1 cellular context compared by ENCODE assay signal in genomic region chr2:200380833-200381542, GRCh38.
TF ChIP-seq lines count a peak whose summit lies in the region.

No MANE protein-coding gene starts in this region.

TF ChIP-seq in SK-N-SH, 30 proteins besides CTCF, POLR2A, EP300 and RAD21 (continued from another document):
- no peak for TF ChIP-seq YY1 (IDR thresholded peaks at IDR 0.05; ENCODE audit: low read depth)
- TF ChIP-seq, protein P1, sequence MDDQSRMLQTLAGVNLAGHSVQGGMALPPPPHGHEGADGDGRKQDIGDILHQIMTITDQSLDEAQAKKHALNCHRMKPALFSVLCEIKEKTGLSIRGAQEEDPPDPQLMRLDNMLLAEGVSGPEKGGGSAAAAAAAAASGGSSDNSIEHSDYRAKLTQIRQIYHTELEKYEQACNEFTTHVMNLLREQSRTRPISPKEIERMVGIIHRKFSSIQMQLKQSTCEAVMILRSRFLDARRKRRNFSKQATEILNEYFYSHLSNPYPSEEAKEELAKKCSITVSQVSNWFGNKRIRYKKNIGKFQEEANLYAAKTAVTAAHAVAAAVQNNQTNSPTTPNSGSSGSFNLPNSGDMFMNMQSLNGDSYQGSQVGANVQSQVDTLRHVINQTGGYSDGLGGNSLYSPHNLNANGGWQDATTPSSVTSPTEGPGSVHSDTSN (IDR thresholded peaks at IDR 0.05) = 0 out of 2 replicates have a peak, but pooled peaks have one; percentile 3
- peak; percentile 32; the same call in 1 of the 2 replicates for TF ChIP-seq TCF12 (IDR thresholded peaks at IDR 0.05)
- TF ChIP-seq SMC3 (IDR thresholded peaks at IDR 0.05; ENCODE audit: low read depth, low read length) = no peak
- TF ChIP-seq RFX5 (IDR thresholded peaks at IDR 0.05; ENCODE audit: low read length) = no peak
- no peak for TF ChIP-seq GATA2 (CRISPR knock-in tag; IDR thresholded peaks at IDR 0.05)
- TF ChIP-seq MEF2A (IDR thresholded peaks at IDR 0.05; ENCODE audit: borderline replicate concordance, low read depth) = no peak
- no peak for TF ChIP-seq POLR2AphosphoS5 (IDR thresholded peaks at IDR 0.05; ENCODE audit: low read depth, low read length)
- no peak for TF ChIP-seq MXI1 (IDR thresholded peaks at IDR 0.05; ENCODE audit: low read depth, low read length)
- no peak for TF ChIP-seq NRF1 (IDR thresholded peaks at IDR 0.05; ENCODE audit: low read depth, low read length)
- TF ChIP-seq NFIC (IDR thresholded peaks at IDR 0.05; ENCODE audit: borderline replicate concordance) = no peak
TF ChIP-seq in SK-N-SH: peak in this region for 6.
